Comparison of ENCODE assay signal across 8 cellular contexts in the genomic region with DNA sequence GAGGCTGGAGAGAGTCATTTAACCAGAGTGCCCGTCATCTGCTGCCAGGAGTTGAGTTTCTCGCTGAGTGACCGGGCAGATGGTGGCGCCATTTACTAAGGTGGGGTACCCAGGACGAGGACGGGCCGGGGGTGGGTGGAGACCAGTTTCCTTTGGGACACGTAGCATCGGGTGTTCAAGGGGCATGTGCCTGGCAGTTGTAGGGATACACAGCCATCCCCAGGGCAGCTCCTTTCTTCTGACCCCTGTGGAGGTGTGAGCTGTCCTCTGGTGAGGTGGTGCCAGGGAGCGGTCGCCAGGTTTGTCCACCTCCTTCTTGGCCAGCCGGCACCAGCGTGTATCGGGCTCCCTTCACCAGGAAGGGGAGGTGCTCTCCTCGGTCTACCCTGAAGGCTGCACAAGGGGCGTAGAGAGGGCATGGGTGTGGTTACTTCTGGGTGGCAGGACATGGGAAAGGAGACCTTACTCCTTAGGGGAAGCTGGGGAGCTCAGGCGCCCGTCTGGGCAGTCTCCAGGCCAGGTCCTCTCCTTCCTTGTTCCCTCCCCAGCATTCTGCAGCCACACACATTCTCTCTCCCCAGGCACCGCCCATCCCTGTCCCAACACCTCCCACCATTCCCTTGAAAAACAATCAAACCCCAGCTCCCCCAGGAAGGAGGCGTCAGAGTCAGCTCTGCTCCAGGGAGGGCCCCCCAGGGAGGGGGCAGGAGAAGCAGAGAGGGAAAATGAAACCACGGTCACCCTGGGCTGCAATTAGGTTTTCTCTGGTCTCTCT.
DNase-seq lines count a peak whose midpoint lies in the region; ATAC-seq and TF ChIP-seq lines count a peak whose summit lies in the region.

No MANE protein-coding gene starts in this region.

- peak overlapping the region; percentile 51 for H3K4me3 ChIP-seq in epithelial cell of esophagus (ENCODE audit: low read length)

- DNase-seq in ACHN: peak; percentile 92
- peak; percentile 65 for DNase-seq in NCI-H524 treated with DMSO at 0.1 percent for 48 hours (lab: John Stamatoyannopoulos, UW)
- peak; percentile 37 for DNase-seq in activated T-cell treated with anti-CD3 and anti-CD28 coated beads for 1 hour (ENCODE audit: low read depth)
- DNase-seq in epithelial cell of esophagus (ENCODE audit: low read depth): peak; percentile 83
- DNase-seq in middle frontal gyrus (ENCODE audit: extremely low spot score, low spot score): peak; percentile 16
- DNase-seq in stimulated activated CD8-positive, alpha-beta memory T cell treated with anti-CD3 and anti-CD28 coated beads, Interleukin-7, amount 100 ng/mL, for 24 hours (ENCODE audit: low read depth): peak; percentile 41

- TF ChIP-seq CTCF in epithelial cell of esophagus (IDR thresholded peaks at IDR 0.05; ENCODE audit: insufficient read depth, low read depth, low read length, missing control alignments): peak; percentile 58

- in situ Hi-C loops in ACHN (cut with HindIII; ENCODE audit: low pct_ligation_motif_present, low pct_unique_long_range_greater_than_20kb, low sequenced_read_pairs): no loop called here

- ATAC-seq in GM18498 (IDR thresholded peaks at IDR 0.05; ENCODE audit: unreplicated experiment): peak; percentile 48
- no peak for ATAC-seq in HG02678 (IDR thresholded peaks at IDR 0.05; ENCODE audit: unreplicated experiment)

Comparison
In these comparisons a context has a peak if more than half of its experiments do, and no peak if none do; other contexts are left out.
1. DNase-seq: peak in every context shown above with its lines; median percentile 92 in ACHN; 83 in epithelial cell of esophagus; 65 in NCI-H524 treated with DMSO at 0.1 percent for 48 hours; 41 in stimulated activated CD8-positive, alpha-beta memory T cell treated with anti-CD3 and anti-CD28 coated beads, Interleukin-7, amount 100 ng/mL, for 24 hours; 37 in activated T-cell treated with anti-CD3 and anti-CD28 coated beads for 1 hour; 16 in middle frontal gyrus.